ENCODE assay signal across 12 cellular contexts in genomic region chr11:45048870-45049825, GRCh38.
DNase-seq lines count a peak whose midpoint lies in the region; ATAC-seq, FAIRE-seq and TF ChIP-seq lines count a peak whose summit lies in the region.
"Had no signal": no experiment of that assay in that cellular context is flagged by ENCODE, and none has a peak within 500 bp of the region (broad histone marks: within the 10 kb centered on the region; RNA-seq: fewer than 3 reads in every experiment).

No MANE protein-coding gene starts in this region.

- no peak overlapping the region for H3K9ac ChIP-seq in neuronal stem cell (ENCODE audit: low read depth, low read length, poor library complexity)

- H3K4me3 ChIP-seq in neuronal stem cell (ENCODE audit: low read length in 2 of 2): no peak overlapping the region
- H3K4me3 ChIP-seq: mucosa of descending colon had no signal

- H2BK12ac ChIP-seq in neuronal stem cell (ENCODE audit: low read length): peak overlapping the region; percentile 27

- no peak overlapping the region for H2BK120ac ChIP-seq in neuronal stem cell (ENCODE audit: low read depth, low read length)

- H2AFZ ChIP-seq in neuronal stem cell (ENCODE audit: low read length): no peak overlapping the region

- no CpG with 5 or more reads among the region's 23 CpGs for WGBS in neuronal stem cell (ENCODE audit: extremely low coverage in 2 of 2, insufficient read length in 2 of 2, insufficient replicate concordance in 1 of 2), 2 donors

- no peaks in the 10 kb centered on the region for H3K9me3 ChIP-seq in neuronal stem cell (replicated peaks in 1 of 2; ENCODE audit: control insufficient read depth in 2 of 2, insufficient read depth in 1 of 2, low read depth in 1 of 2, low read length in 2 of 2)
- H3K9me3 ChIP-seq: Caco-2, mucosa of descending colon had no signal

- H3K27ac ChIP-seq in neuronal stem cell (replicated peaks; ENCODE audit: low read length): no peak overlapping the region

- no peaks in the 10 kb centered on the region for H3K36me3 ChIP-seq in neuronal stem cell (replicated peaks in 1 of 2; ENCODE audit: control insufficient read depth in 2 of 2, insufficient read depth in 2 of 2, low read length in 2 of 2)

- no peaks in the 10 kb centered on the region for H3K79me1 ChIP-seq in neuronal stem cell (ENCODE audit: low read depth, low read length)

- no peak overlapping the region for H3K4me2 ChIP-seq in neuronal stem cell (ENCODE audit: insufficient read depth, low read length, poor library complexity, severe bottlenecking)

- H4K8ac ChIP-seq in neuronal stem cell (ENCODE audit: low read depth, low read length): no peak overlapping the region

- peak overlapping the region; percentile 82 for H2BK15ac ChIP-seq in neuronal stem cell (ENCODE audit: low read length)

- H3K14ac ChIP-seq in neuronal stem cell (ENCODE audit: low read length): peak overlapping the region; percentile 59

- no peak for TF ChIP-seq CTCF in D721Med (IDR thresholded peaks at IDR 0.05; ENCODE audit: insufficient read depth, missing control alignments)

- H4K91ac ChIP-seq in neuronal stem cell (ENCODE audit: low read depth, low read length, poor library complexity): no peak overlapping the region

- H2AK5ac ChIP-seq in neuronal stem cell (ENCODE audit: low read depth, low read length): peak overlapping the region; percentile 61

- H3K4me1 ChIP-seq in neuronal stem cell (ENCODE audit: control insufficient read depth in 2 of 2, insufficient read depth in 1 of 2, low read depth in 1 of 2, low read length in 2 of 2): peaks cover 0 to 15% of the 10 kb centered on the region in 2 donors
- H3K4me1 ChIP-seq: Caco-2 had no signal

- peaks cover 0 to 17% (median 0%) of the 10 kb centered on the region in 3 experiments for H3K27me3 ChIP-seq in neuronal stem cell (ENCODE audit: control insufficient read depth in 3 of 3, insufficient read depth in 3 of 3, low read depth in 1 of 3, low read length in 3 of 3)

- ATAC-seq in HG03175 (IDR thresholded peaks at IDR 0.05; ENCODE audit: unreplicated experiment): no peak
- ATAC-seq in HG02571 (IDR thresholded peaks at IDR 0.05; ENCODE audit: unreplicated experiment): no peak
- ATAC-seq: mucosa of descending colon had no signal

- no peak overlapping the region for H2BK5ac ChIP-seq in neuronal stem cell (ENCODE audit: low read length)

- H3K4ac ChIP-seq in neuronal stem cell (ENCODE audit: low read length): no peak overlapping the region

- DNase-seq in D721Med (ENCODE audit: insufficient read length, low spot score): peak; percentile 38
- DNase-seq in NCI-H226: peak; percentile 33
- DNase-seq in cerebellum (ENCODE audit: low spot score): peak; percentile 74
- no peak for DNase-seq in neuronal stem cell (ENCODE audit: low spot score)
- DNase-seq in NK-92 (lab: John Stamatoyannopoulos, UW; ENCODE audit: unreplicated experiment): no peak
- DNase-seq in Kasumi-1 (lab: John Stamatoyannopoulos, UW): no peak
- DNase-seq: Caco-2; effector CD4-positive, alpha-beta T cell; KG1; mucosa of descending colon had no signal

- peak overlapping the region; percentile 89 for H3K18ac ChIP-seq in neuronal stem cell (ENCODE audit: low read length)

- FAIRE-seq in D721Med (lab: Jason Lieb, UNC): no peak

- no peak overlapping the region for H3K23ac ChIP-seq in neuronal stem cell (ENCODE audit: low read depth, low read length, poor library complexity)

Comparison
In these comparisons a context has a peak if more than half of its experiments do, and no peak if none do; other contexts are left out.
1. DNase-seq: peak in D721Med (single experiment), NCI-H226 (single experiment) and cerebellum (single experiment); none in neuronal stem cell (single experiment), NK-92 (single experiment) and Kasumi-1 (0 of 2).